Comparison of ENCODE assay signal across 1 cellular context in genomic region chr12:93784339-93785086, GRCh38.
TF ChIP-seq lines count a peak whose summit lies in the region.

No MANE protein-coding gene starts in this region.

TF ChIP-seq in HEK293, 187 proteins besides CTCF, POLR2A, EP300 and RAD21 (continued from another document):
- TF ChIP-seq ZNF558 (tag by site-specific recombination; IDR thresholded peaks at IDR 0.05) (no peak), ZSCAN16 (tag by site-specific recombination; IDR thresholded peaks at IDR 0.05) (peak; percentile 93), ZNF561 (tag by site-specific recombination; IDR thresholded peaks at IDR 0.05; ENCODE audit: borderline replicate concordance) (no peak), WT1 (tag by site-specific recombination; IDR thresholded peaks at IDR 0.05) (no peak), ZNF843 (tag by site-specific recombination; IDR thresholded peaks at IDR 0.05) (no peak), ZNF571 (tag by site-specific recombination; IDR thresholded peaks at IDR 0.05) (no peak), ZIC2 (tag by site-specific recombination; IDR thresholded peaks at IDR 0.05) (no peak), ZBTB17 (tag by site-specific recombination; IDR thresholded peaks at IDR 0.05) (no peak), PATZ1 (tag by site-specific recombination; IDR thresholded peaks at IDR 0.05) (no peak), KLF7 (tag by site-specific recombination; IDR thresholded peaks at IDR 0.05; ENCODE audit: borderline replicate concordance) (no peak), ZBTB11 (tag by site-specific recombination; conservative IDR thresholded peaks at IDR 0.05; ENCODE audit: low read depth) (no peak), ZNF768 (tag by site-specific recombination; IDR thresholded peaks at IDR 0.05) (0 out of 2 replicates have a peak, but pooled peaks have one; percentile 64), ZNF140 (tag by site-specific recombination; IDR thresholded peaks at IDR 0.05) (no peak), ZNF580 (tag by site-specific recombination; IDR thresholded peaks at IDR 0.05) (peak; percentile 39; the same call in 1 of the 2 replicates), ZNF48 (tag by site-specific recombination; IDR thresholded peaks at IDR 0.05) (no peak), ZNF292 (tag by site-specific recombination; IDR thresholded peaks at IDR 0.05; ENCODE audit: borderline replicate concordance, low read depth) (no peak), TCF7L2 (IDR thresholded peaks at IDR 0.05; ENCODE audit: borderline replicate concordance, low read depth, low read length) (peak; percentile 43; the same call in 1 of the 2 replicates), ZNF391 (tag by site-specific recombination; IDR thresholded peaks at IDR 0.05; ENCODE audit: borderline replicate concordance, low read depth) (no peak), SP2 (tag by site-specific recombination; IDR thresholded peaks at IDR 0.05) (no peak)
- TF ChIP-seq, protein P1, sequence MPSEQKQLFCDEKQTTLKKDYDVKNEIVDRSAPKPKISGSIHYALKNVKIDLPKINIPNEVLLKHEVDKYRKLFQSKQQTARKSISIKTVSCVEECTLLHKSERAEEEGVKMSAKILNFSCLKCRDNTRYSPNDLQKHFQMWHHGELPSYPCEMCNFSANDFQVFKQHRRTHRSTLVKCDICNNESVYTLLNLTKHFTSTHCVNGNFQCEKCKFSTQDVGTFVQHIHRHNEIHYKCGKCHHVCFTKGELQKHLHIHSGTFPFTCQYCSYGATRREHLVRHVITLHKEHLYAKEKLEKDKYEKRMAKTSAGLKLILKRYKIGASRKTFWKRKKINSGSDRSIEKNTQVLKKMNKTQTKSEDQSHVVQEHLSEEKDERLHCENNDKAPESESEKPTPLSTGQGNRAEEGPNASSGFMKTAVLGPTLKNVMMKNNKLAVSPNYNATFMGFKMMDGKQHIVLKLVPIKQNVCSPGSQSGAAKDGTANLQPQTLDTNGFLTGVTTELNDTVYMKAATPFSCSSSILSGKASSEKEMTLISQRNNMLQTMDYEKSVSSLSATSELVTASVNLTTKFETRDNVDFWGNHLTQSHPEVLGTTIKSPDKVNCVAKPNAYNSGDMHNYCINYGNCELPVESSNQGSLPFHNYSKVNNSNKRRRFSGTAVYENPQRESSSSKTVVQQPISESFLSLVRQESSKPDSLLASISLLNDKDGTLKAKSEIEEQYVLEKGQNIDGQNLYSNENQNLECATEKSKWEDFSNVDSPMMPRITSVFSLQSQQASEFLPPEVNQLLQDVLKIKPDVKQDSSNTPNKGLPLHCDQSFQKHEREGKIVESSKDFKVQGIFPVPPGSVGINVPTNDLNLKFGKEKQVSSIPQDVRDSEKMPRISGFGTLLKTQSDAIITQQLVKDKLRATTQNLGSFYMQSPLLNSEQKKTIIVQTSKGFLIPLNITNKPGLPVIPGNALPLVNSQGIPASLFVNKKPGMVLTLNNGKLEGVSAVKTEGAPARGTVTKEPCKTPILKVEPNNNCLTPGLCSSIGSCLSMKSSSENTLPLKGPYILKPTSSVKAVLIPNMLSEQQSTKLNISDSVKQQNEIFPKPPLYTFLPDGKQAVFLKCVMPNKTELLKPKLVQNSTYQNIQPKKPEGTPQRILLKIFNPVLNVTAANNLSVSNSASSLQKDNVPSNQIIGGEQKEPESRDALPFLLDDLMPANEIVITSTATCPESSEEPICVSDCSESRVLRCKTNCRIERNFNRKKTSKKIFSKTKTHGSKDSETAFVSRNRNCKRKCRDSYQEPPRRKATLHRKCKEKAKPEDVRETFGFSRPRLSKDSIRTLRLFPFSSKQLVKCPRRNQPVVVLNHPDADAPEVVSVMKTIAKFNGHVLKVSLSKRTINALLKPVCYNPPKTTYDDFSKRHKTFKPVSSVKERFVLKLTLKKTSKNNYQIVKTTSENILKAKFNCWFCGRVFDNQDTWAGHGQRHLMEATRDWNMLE (tag by site-specific recombination; conservative IDR thresholded peaks at IDR 0.05; ENCODE audit: low read depth): no peak
